In the genomic region with DNA sequence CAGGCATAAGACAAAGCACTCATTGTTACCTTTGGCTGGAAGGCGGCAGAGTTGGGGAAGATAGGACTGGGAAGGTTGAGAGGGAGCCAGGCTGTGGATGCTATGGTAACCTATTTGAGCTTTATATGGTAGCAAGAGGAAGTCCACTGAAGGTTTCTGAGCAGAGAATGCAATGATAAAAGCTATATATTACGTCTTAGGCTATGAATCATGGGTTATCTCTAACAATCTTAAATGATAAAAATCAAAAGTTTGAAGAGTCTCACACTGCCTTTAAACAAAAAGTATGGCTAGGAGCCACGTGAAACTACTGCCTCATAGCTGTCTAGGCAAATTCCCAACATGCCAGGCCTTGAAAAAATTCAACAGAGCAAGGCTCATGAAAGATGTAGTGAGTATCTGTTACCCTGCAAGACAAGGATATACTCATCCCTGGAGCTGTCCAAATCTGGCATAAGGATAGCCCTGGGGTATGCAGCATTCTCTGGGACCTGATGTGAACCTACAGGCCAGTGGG, we compare ENCODE assay signal across 22 cellular contexts. TPM values are rescaled to one million over a fixed set of nuclear protein-coding genes. Genes with fewer than 3 reads are reported as not detected.
DNase-seq lines count a peak whose midpoint lies in the region; ATAC-seq and TF ChIP-seq lines count a peak whose summit lies in the region.
"Had no signal": no experiment of that assay in that cellular context is flagged by ENCODE, and none has a peak within 500 bp of the region (broad histone marks: within the 10 kb centered on the region; RNA-seq: fewer than 3 reads in every experiment).

No MANE protein-coding gene starts in this region.

- H3K9me3 Mint-ChIP-seq in Caco-2 (ENCODE audit: unreplicated experiment) = no peaks in the 10 kb centered on the region
- peaks cover 0 to 6% (median 3%) of the 10 kb centered on the region in 5 experiments for H3K9me3 Mint-ChIP-seq in brain
- H3K9me3 Mint-ChIP-seq: activated T-helper 17 cell treated with anti-CD3 and anti-CD28 coated beads, Interleukin-2, amount 50 U/mL, for 72 hours; stimulated activated effector memory CD8-positive, alpha-beta T cell treated with anti-CD3 and anti-CD28 coated beads, Interleukin-12 subunit alpha, Interleukin-12 subunit beta, amount 100 ng/mL, for 72 hours had no signal

- H3K4ac ChIP-seq in IMR-90 (ENCODE audit: low read depth, low read length) (peak overlapping the region; percentile 33; the same call in 1 of the 2 replicates), mesenchymal stem cell (ENCODE audit: low read depth in 1 of 2, low read length in 2 of 2) (no peak overlapping the region)

- H3K27me3 ChIP-seq in Caco-2 (replicated peaks; ENCODE audit: control insufficient read depth, insufficient read depth, low read length) (no peaks in the 10 kb centered on the region), IMR-90 (ENCODE audit: control insufficient read depth, insufficient read depth, low read length) (no peaks in the 10 kb centered on the region), mesenchymal stem cell (ENCODE audit: control insufficient read depth in 1 of 2, insufficient read depth in 1 of 2, low read length in 2 of 2) (peaks cover 0 to 13% of the 10 kb centered on the region in 2 experiments)
- H3K27me3 ChIP-seq: BLaER1, gastroesophageal sphincter, vagina had no signal

- peak overlapping the region; percentile 5 for H3K4me3 Mint-ChIP-seq in Caco-2 (ENCODE audit: unreplicated experiment)
- H3K4me3 Mint-ChIP-seq in brain = peak overlapping the region in 3 of 5 experiments; percentile 15 to 76 (median 57)
- H3K4me3 Mint-ChIP-seq: activated CD4-positive, alpha-beta T cell treated with anti-CD3 and anti-CD28 coated beads for 36 hours; activated T-helper 17 cell treated with anti-CD3 and anti-CD28 coated beads, Interleukin-2, amount 50 U/mL, for 72 hours; stimulated activated effector memory CD8-positive, alpha-beta T cell treated with anti-CD3 and anti-CD28 coated beads, Interleukin-12 subunit alpha, Interleukin-12 subunit beta, amount 100 ng/mL, for 72 hours; T-helper 17 cell had no signal

- peaks cover 11 to 60% of the 10 kb centered on the region in 2 experiments; a peak in 3 of 4 replicates for H3K79me1 ChIP-seq in IMR-90 (ENCODE audit: low read depth in 1 of 2, low read length in 2 of 2)
- peaks cover 2% of the 10 kb centered on the region for H3K79me1 ChIP-seq in mesenchymal stem cell (replicated peaks; ENCODE audit: low read length, poor library complexity, severe bottlenecking)

- no peak overlapping the region for H3K4me3 ChIP-seq in Caco-2 (ENCODE audit: low read depth, low read length)
- H3K4me3 ChIP-seq in IMR-90 (ENCODE audit: insufficient read depth, low read depth, low read length) = no peak overlapping the region
- no peak overlapping the region for H3K4me3 ChIP-seq in mesenchymal stem cell (ENCODE audit: insufficient read depth in 1 of 2, low read depth in 1 of 2, low read length in 2 of 2)
- H3K4me3 ChIP-seq: BLaER1, gastroesophageal sphincter, vagina had no signal

- H3K9ac ChIP-seq in IMR-90 (ENCODE audit: low read depth, low read length) = no peak overlapping the region
- no peak overlapping the region for H3K9ac ChIP-seq in mesenchymal stem cell (ENCODE audit: low read length)
- H3K9ac ChIP-seq: BLaER1 had no signal

- CTCF ChIA-PET in Caco-2 (lab: Charles Lee) = no interaction called here
- CTCF ChIA-PET in IMR-90 (lab: Yijun Ruan, JAX) = no interaction called here

- H2BK120ac ChIP-seq in IMR-90 (ENCODE audit: low read depth, low read length) (peak overlapping the region; percentile 22; the same call in 1 of the 2 replicates), mesenchymal stem cell (ENCODE audit: low read depth, low read length) (no peak overlapping the region)

- peaks cover 25% of the 10 kb centered on the region for H3K36me3 Mint-ChIP-seq in Caco-2 (ENCODE audit: insufficient read depth, unreplicated experiment)
- peaks cover 15% of the 10 kb centered on the region for H3K36me3 Mint-ChIP-seq in brain
- H3K36me3 Mint-ChIP-seq: stimulated activated effector memory CD8-positive, alpha-beta T cell treated with anti-CD3 and anti-CD28 coated beads, Interleukin-12 subunit alpha, Interleukin-12 subunit beta, amount 100 ng/mL, for 72 hours had no signal

- H3K18ac ChIP-seq in IMR-90 (ENCODE audit: low read depth, low read length) (no peak overlapping the region), mesenchymal stem cell (ENCODE audit: low read depth in 1 of 2, low read length in 2 of 2) (no peak overlapping the region)

- H3K9me3 ChIP-seq in Caco-2 = peaks cover 3% of the 10 kb centered on the region; the same call in 1 of the 2 replicates
- no peaks in the 10 kb centered on the region for H3K9me3 ChIP-seq in IMR-90 (ENCODE audit: control insufficient read depth, insufficient read depth, low read length)
- no peaks in the 10 kb centered on the region for H3K9me3 ChIP-seq in mesenchymal stem cell (ENCODE audit: control insufficient read depth, low read length)
- H3K9me3 ChIP-seq: gastroesophageal sphincter, vagina had no signal

- peaks cover 26% of the 10 kb centered on the region for H3K4me1 Mint-ChIP-seq in Caco-2 (ENCODE audit: low read depth, unreplicated experiment)
- H3K4me1 Mint-ChIP-seq in brain = peaks cover 38% of the 10 kb centered on the region

- H2BK5ac ChIP-seq in IMR-90 (ENCODE audit: low read depth, low read length, poor library complexity, severe bottlenecking) (no peak overlapping the region), mesenchymal stem cell (ENCODE audit: low read depth, low read length, poor library complexity, severe bottlenecking) (no peak overlapping the region)

- no peak overlapping the region for H3K56ac ChIP-seq in IMR-90 (ENCODE audit: extremely low read depth, insufficient read depth, low read length)

- H3K14ac ChIP-seq in IMR-90 (replicated peaks; ENCODE audit: low read depth, low read length) = no peak overlapping the region
- no peak overlapping the region for H3K14ac ChIP-seq in mesenchymal stem cell (ENCODE audit: low read length in 2 of 2)

- no peak overlapping the region for H2AK9ac ChIP-seq in IMR-90 (replicated peaks; ENCODE audit: low read depth, low read length, poor library complexity)

- H2AK5ac ChIP-seq in IMR-90 (ENCODE audit: low read depth, low read length) (no peak overlapping the region), mesenchymal stem cell (ENCODE audit: low read length, severe bottlenecking) (no peak overlapping the region)

- H4K91ac ChIP-seq in IMR-90 (ENCODE audit: insufficient read depth, low read depth, low read length) = no peak overlapping the region
- H4K91ac ChIP-seq in mesenchymal stem cell (ENCODE audit: low read length) = no peak overlapping the region

- peaks cover 16% of the 10 kb centered on the region; the same call in 1 of the 2 replicates for H4K20me1 ChIP-seq in IMR-90 (ENCODE audit: insufficient read depth, low read length)
- H4K20me1 ChIP-seq: BLaER1 had no signal

- peak overlapping the region; percentile 46; the same call in 1 of the 2 replicates for H3K4me2 ChIP-seq in IMR-90 (ENCODE audit: low read depth, low read length)
- peak overlapping the region; percentile 15 for H3K4me2 ChIP-seq in mesenchymal stem cell (ENCODE audit: low read length, poor library complexity, severe bottlenecking)
- H3K4me2 ChIP-seq: BLaER1 had no signal

- TF ChIP-seq CTCF in Caco-2 (IDR thresholded peaks at IDR 0.05; ENCODE audit: insufficient read depth in 1 of 2, low read depth in 1 of 2, low read length in 1 of 2, severe bottlenecking in 1 of 2, unreplicated experiment in 1 of 2) = no peak
- TF ChIP-seq CTCF in IMR-90 (conservative IDR thresholded peaks at IDR 0.05; ENCODE audit: low read depth, low read length) = no peak
- no peak for TF ChIP-seq CTCF in brain (conservative IDR thresholded peaks at IDR 0.05)

- no peak for TF ChIP-seq POLR2A in IMR-90 (IDR thresholded peaks at IDR 0.05; ENCODE audit: low read depth, low read length)

- intact Hi-C loops in Caco-2 (cut with micrococcal nuclease; ENCODE audit: unreplicated experiment) = loop anchor here (5.0 kb wide), 3 partner anchors 39 to 191 kb away; no protein-coding TSS in a partner anchor
- intact Hi-C loops in IMR-90 (cut with micrococcal nuclease) = loop anchor here (1.0 kb wide), 1 partner anchor 62 kb away; no protein-coding TSS in a partner anchor

- no peak overlapping the region for H3K23ac ChIP-seq in IMR-90 (ENCODE audit: low read depth, low read length)
- H3K23ac ChIP-seq in mesenchymal stem cell (ENCODE audit: low read length in 2 of 2) = no peak overlapping the region

- peak overlapping the region in 1 of 2 experiments; percentile 48 for H2BK12ac ChIP-seq in mesenchymal stem cell (ENCODE audit: low read length in 2 of 2)

- in situ Hi-C loops in IMR-90 (cut with MboI; ENCODE audit: low sequenced_read_pairs) (no loop called here), KBM-7 (cut with MboI; ENCODE audit: low pct_unique_long_range_greater_than_20kb, low sequenced_read_pairs) (no loop called here)

- H2BK15ac ChIP-seq in IMR-90 (ENCODE audit: low read depth, low read length) = no peak overlapping the region
- no peak overlapping the region for H2BK15ac ChIP-seq in mesenchymal stem cell (ENCODE audit: low read depth, poor library complexity, severe bottlenecking)

- H4K8ac ChIP-seq in IMR-90 (ENCODE audit: low read depth in 2 of 2, low read length in 2 of 2) (no peak overlapping the region), mesenchymal stem cell (ENCODE audit: low read length) (no peak overlapping the region)

- no TSS peak for BruUV-seq in Caco-2 (replicated peaks; lab: Mats Ljungman, UMichigan)
- BruUV-seq in IMR-90 (replicated peaks; lab: Mats Ljungman, UMichigan) = no TSS peak

- H3K27ac ChIP-seq in IMR-90 (ENCODE audit: insufficient read depth, low read length) = no peak overlapping the region
- H3K27ac ChIP-seq in mesenchymal stem cell (ENCODE audit: low read length, poor library complexity, severe bottlenecking) = peak overlapping the region; percentile 63
- H3K27ac ChIP-seq: BLaER1, gastroesophageal sphincter had no signal

- DNase-seq in Caco-2 (no peak), IMR-90 (peak; percentile 54), mesenchymal stem cell (no peak), KBM-7 (no peak), NCI-H345 (lab: John Stamatoyannopoulos, UW) (no peak), occipital lobe (lab: John Stamatoyannopoulos, UW) (no peak)
- DNase-seq: activated CD4-positive, alpha-beta T cell treated with anti-CD3 and anti-CD28 coated beads for 36 hours; aorta; effector CD8-positive, alpha-beta T cell; GOT3; NCI-H1048; NCI-H2227 treated with DMSO at 0.1 percent for 48 hours; right cardiac atrium; stimulated activated CD4-positive, alpha-beta T cell treated with anti-CD3 and anti-CD28 coated beads, Interleukin-4, amount 100 ng/mL, for 24 hours; T-helper 17 cell had no signal

- ATAC-seq in IMR-90 (ENCODE audit: low read depth) = peak; percentile 4; the same call in 1 of the 2 replicates
- no peak for ATAC-seq in GM18519 (IDR thresholded peaks at IDR 0.05; ENCODE audit: low FRiP score, unreplicated experiment)
- ATAC-seq: activated CD4-positive, alpha-beta T cell treated with anti-CD3 and anti-CD28 coated beads for 36 hours; activated T-helper 17 cell treated with anti-CD3 and anti-CD28 coated beads, Interleukin-2, amount 50 U/mL, for 72 hours; gastroesophageal sphincter; right cardiac atrium; stimulated activated effector memory CD8-positive, alpha-beta T cell treated with anti-CD3 and anti-CD28 coated beads, Interleukin-12 subunit alpha, Interleukin-12 subunit beta, amount 100 ng/mL, for 72 hours; T-helper 17 cell had no signal

- H4K5ac ChIP-seq in IMR-90 (ENCODE audit: low read depth, low read length) = no peak overlapping the region

- H3K36me3 ChIP-seq in Caco-2 (ENCODE audit: control insufficient read depth, insufficient read depth, low read length) = no peaks in the 10 kb centered on the region
- H3K36me3 ChIP-seq in IMR-90 (ENCODE audit: control insufficient read depth, insufficient read depth, low read length) = no peaks in the 10 kb centered on the region
- H3K36me3 ChIP-seq in mesenchymal stem cell (ENCODE audit: control insufficient read depth in 1 of 2, insufficient read depth in 2 of 2, low read depth in 1 of 2, low read length in 2 of 2) = no peaks in the 10 kb centered on the region
- H3K36me3 ChIP-seq: BLaER1, gastroesophageal sphincter, vagina had no signal

- peaks cover 7% of the 10 kb centered on the region; the same call in 1 of the 2 replicates for H3K9me1 ChIP-seq in IMR-90 (ENCODE audit: insufficient read depth, low read length)

- H3K4me1 ChIP-seq in Caco-2 (peaks cover 48% of the 10 kb centered on the region), IMR-90 (ENCODE audit: control insufficient read depth, insufficient read depth, low read length) (peaks cover 13% of the 10 kb centered on the region), mesenchymal stem cell (ENCODE audit: control insufficient read depth, insufficient read depth, low read depth, low read length) (peaks cover 7% of the 10 kb centered on the region)
- H3K4me1 ChIP-seq: BLaER1 had no signal

- no peaks in the 10 kb centered on the region for H3K27me3 Mint-ChIP-seq in Caco-2 (ENCODE audit: insufficient read depth, unreplicated experiment)
- H3K27me3 Mint-ChIP-seq in brain = peaks cover 15% of the 10 kb centered on the region

- TF ChIP-seq RAD21 in IMR-90 (IDR thresholded peaks at IDR 0.05; ENCODE audit: low read length) = no peak

- H3K27ac Mint-ChIP-seq in Caco-2 (ENCODE audit: unreplicated experiment) (no peak overlapping the region), brain (no peak overlapping the region)
- H3K27ac Mint-ChIP-seq: activated CD4-positive, alpha-beta T cell treated with anti-CD3 and anti-CD28 coated beads for 36 hours; activated T-helper 17 cell treated with anti-CD3 and anti-CD28 coated beads, Interleukin-2, amount 50 U/mL, for 72 hours; stimulated activated effector memory CD8-positive, alpha-beta T cell treated with anti-CD3 and anti-CD28 coated beads, Interleukin-12 subunit alpha, Interleukin-12 subunit beta, amount 100 ng/mL, for 72 hours; T-helper 17 cell had no signal

- dilution Hi-C loops in IMR-90 (cut with HindIII; ENCODE audit: low sequenced_read_pairs, unreplicated experiment) = no loop called here

- POLR2A ChIA-PET in Caco-2 (lab: Charles Lee) (no interaction called here), IMR-90 (lab: Charles Lee; ENCODE audit: unreplicated experiment) (interaction anchor here (0.7 kb wide), 1 partner anchor 13 kb away, joined by 3 read pairs; no protein-coding TSS in a partner anchor)

- no CpG with 5 or more reads among the region's 3 CpGs for WGBS in IMR-90 (ENCODE audit: extremely low coverage in 2 of 2, insufficient read length in 1 of 2), 2 experiments
- WGBS in mesenchymal stem cell = 55% methylated on average over 2 of the region's 3 CpGs

- no peak overlapping the region for H2BK20ac ChIP-seq in IMR-90 (ENCODE audit: low read depth, low read length)

- H2AFZ ChIP-seq in IMR-90 (replicated peaks; ENCODE audit: low read length, poor library complexity) = no peak overlapping the region
- no peak overlapping the region for H2AFZ ChIP-seq in mesenchymal stem cell (ENCODE audit: low read depth, low read length)

RNA-seq across cellular contexts. Expression of gene P3H2, which starts 4.1 kb away (rescaled TPM):
- total RNA-seq in Caco-2 (2022) = 37.9 and 55.8 TPM in 2 replicates
- total RNA-seq in IMR-90 (2012; rRNA removed) = 54.7 and 74.4 TPM in 2 replicates
- polyA plus RNA-seq in IMR-90 (2012; rRNA removed) = 54.9 and 64.3 TPM in 2 replicates
- 23.4 and 32.0 TPM in 2 replicates for polyA plus RNA-seq in IMR-90 (2012; cell fraction: cytosol; rRNA removed)
- 20.0 and 59.7 TPM in 2 replicates for polyA plus RNA-seq in IMR-90 (2012; cell fraction: nucleus; rRNA removed; ENCODE audit: low replicate concordance)
- polyA plus RNA-seq in brain (ENCODE audit: insufficient read depth, low read depth, low replicate concordance) = 1.0 TPM
- 43.0 TPM for polyA plus RNA-seq in mesenchymal stem cell (2013, experiment 1 of 2)
- polyA plus RNA-seq in mesenchymal stem cell (2013, experiment 2 of 2) = 45.7 TPM
- 2.8 TPM for total RNA-seq in occipital lobe
- total RNA-seq: activated CD4-positive, alpha-beta T cell treated with anti-CD3 and anti-CD28 coated beads for 36 hours; activated T-helper 17 cell treated with anti-CD3 and anti-CD28 coated beads, Interleukin-2, amount 50 U/mL, for 72 hours; T-helper 17 cell had no signal

Comparison
In these comparisons a context has a peak if more than half of its experiments do, and no peak if none do; other contexts are left out.
1. RNA of gene P3H2, which starts 4.1 kb away (total RNA-seq): 37.9 to 55.8 TPM in Caco-2 and 54.7 to 74.4 TPM in IMR-90; 2.8 TPM in occipital lobe (single experiment); every median in the first group is over 10 times any median in the second.